In the genomic region with DNA sequence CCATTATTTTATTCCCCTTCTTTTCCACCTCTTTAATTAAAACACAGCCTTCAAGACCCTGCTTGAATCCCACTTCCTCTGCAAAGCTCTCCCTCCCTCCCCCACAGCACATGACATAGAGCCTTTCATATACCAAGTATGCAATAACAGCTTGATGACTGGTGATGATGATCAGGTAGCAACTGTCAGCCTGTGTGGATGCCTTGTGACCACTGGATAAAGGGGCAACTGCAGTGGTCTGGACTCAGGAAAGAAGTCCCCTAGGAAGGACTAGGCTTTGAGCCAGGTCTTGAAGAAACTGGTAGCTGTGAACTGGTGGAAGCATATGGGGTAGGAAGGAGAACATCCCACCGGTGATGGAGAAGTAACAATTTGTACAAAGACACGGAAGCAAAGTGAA, we compare ENCODE assay signal across 22 cellular contexts.
"Had no signal": no experiment of that assay in that cellular context is flagged by ENCODE, and none has a peak within 500 bp of the region (broad histone marks: within the 10 kb centered on the region; RNA-seq: fewer than 3 reads in every experiment).

No MANE protein-coding gene starts in this region.

- H3K4me3 ChIP-seq: coronary artery, gastroesophageal sphincter, heart left ventricle, transverse colon had no signal

- H3K9me3 ChIP-seq: gastroesophageal sphincter, heart left ventricle, transverse colon had no signal

- H3K27ac ChIP-seq: coronary artery, gastroesophageal sphincter, parathyroid adenoma had no signal

- H3K9ac ChIP-seq: parathyroid adenoma had no signal

- H3K27me3 Mint-ChIP-seq: activated naive CD8-positive, alpha-beta T cell treated with anti-CD3 and anti-CD28 coated beads, Interleukin-2, amount 50 U/mL, for 24 hours; memory B cell; stimulated activated naive B cell treated with anti-CD40 and anti-IgM and Interleukin-4, amounts not matched to agents 10 μg/mL and 1 μg/mL and 100 μg/mL, for 72 hours; T-cell had no signal

- H3K4me1 ChIP-seq: parathyroid adenoma had no signal

- H2AFZ ChIP-seq: parathyroid adenoma had no signal

- H3K27me3 ChIP-seq: gastroesophageal sphincter, heart left ventricle, transverse colon had no signal

- FAIRE-seq: islet of Langerhans had no signal

- H3K27ac Mint-ChIP-seq: activated naive CD4-positive, alpha-beta T cell treated with anti-CD3 and anti-CD28 coated beads for 36 hours; activated naive CD8-positive, alpha-beta T cell treated with anti-CD3 and anti-CD28 coated beads, Interleukin-2, amount 50 U/mL, for 24 hours; activated T-cell treated with anti-CD3 and anti-CD28 coated beads, Interleukin-2, amount 50 U/mL, for 72 hours; endodermal cell; memory B cell; stimulated activated naive B cell treated with anti-CD40 and anti-IgM and Interleukin-4, amounts not matched to agents 10 μg/mL and 1 μg/mL and 100 μg/mL, for 72 hours had no signal

- H3K9me3 Mint-ChIP-seq: activated naive CD4-positive, alpha-beta T cell treated with anti-CD3 and anti-CD28 coated beads for 36 hours; activated naive CD8-positive, alpha-beta T cell treated with anti-CD3 and anti-CD28 coated beads, Interleukin-2, amount 50 U/mL, for 24 hours; activated T-cell treated with anti-CD3 and anti-CD28 coated beads, Interleukin-2, amount 50 U/mL, for 72 hours; memory B cell; T-cell had no signal

- DNase-seq: activated CD4-positive, alpha-beta T cell treated with anti-CD3 and anti-CD28 coated beads for 4 hours; activated CD4-positive, alpha-beta T cell treated with anti-CD3 and anti-CD28 coated beads, Interleukin-2, amount 50 U/mL, for 48 hours; activated CD4-positive, CD25-positive, alpha-beta regulatory T cell; activated CD8-positive, alpha-beta memory T cell treated with anti-CD3 and anti-CD28 coated beads, Interleukin-2, amount 50 U/mL, for 48 hours; activated effector memory CD4-positive, alpha-beta T cell treated with Interleukin-2 at 50 U/mL for 16 hours; activated naive CD4-positive, alpha-beta T cell treated with anti-CD3 and anti-CD28 coated beads for 36 hours; activated naive CD8-positive, alpha-beta T cell treated with anti-CD3 and anti-CD28 coated beads, Interleukin-2, amount 50 U/mL, for 24 hours; activated T-cell treated with anti-CD3 and anti-CD28 coated beads, Interleukin-2, amount 50 U/mL, for 72 hours; cerebellar nuclear complex; endodermal cell; heart left ventricle; nucleus accumbens; right cardiac atrium; stimulated activated CD4-positive, alpha-beta T cell treated with anti-CD3 and anti-CD28 coated beads, Interleukin-1b, Interleukin-23, amount 100 ng/mL, for 48 hours; stimulated activated naive B cell treated with anti-CD40 and anti-IgM and Interleukin-4, amounts not matched to agents 10 μg/mL and 1 μg/mL and 100 μg/mL, for 72 hours; T-cell; transverse colon had no signal

- ATAC-seq: activated naive CD8-positive, alpha-beta T cell treated with anti-CD3 and anti-CD28 coated beads, Interleukin-2, amount 50 U/mL, for 24 hours; activated T-cell treated with anti-CD3 and anti-CD28 coated beads, Interleukin-2, amount 50 U/mL, for 72 hours; gastroesophageal sphincter; heart left ventricle; right cardiac atrium; stimulated activated naive B cell treated with anti-CD40 and anti-IgM and Interleukin-4, amounts not matched to agents 10 μg/mL and 1 μg/mL and 100 μg/mL, for 72 hours had no signal

- H3K79me2 ChIP-seq: parathyroid adenoma had no signal

- H3K36me3 ChIP-seq: heart left ventricle, transverse colon had no signal

- H3K4me3 Mint-ChIP-seq: activated naive CD4-positive, alpha-beta T cell treated with anti-CD3 and anti-CD28 coated beads for 36 hours; activated naive CD8-positive, alpha-beta T cell treated with anti-CD3 and anti-CD28 coated beads, Interleukin-2, amount 50 U/mL, for 24 hours; activated T-cell treated with anti-CD3 and anti-CD28 coated beads, Interleukin-2, amount 50 U/mL, for 72 hours; endodermal cell; memory B cell; stimulated activated naive B cell treated with anti-CD40 and anti-IgM and Interleukin-4, amounts not matched to agents 10 μg/mL and 1 μg/mL and 100 μg/mL, for 72 hours; T-cell had no signal
